Comparison of ENCODE assay signal across 8 cellular contexts in the genomic region with DNA sequence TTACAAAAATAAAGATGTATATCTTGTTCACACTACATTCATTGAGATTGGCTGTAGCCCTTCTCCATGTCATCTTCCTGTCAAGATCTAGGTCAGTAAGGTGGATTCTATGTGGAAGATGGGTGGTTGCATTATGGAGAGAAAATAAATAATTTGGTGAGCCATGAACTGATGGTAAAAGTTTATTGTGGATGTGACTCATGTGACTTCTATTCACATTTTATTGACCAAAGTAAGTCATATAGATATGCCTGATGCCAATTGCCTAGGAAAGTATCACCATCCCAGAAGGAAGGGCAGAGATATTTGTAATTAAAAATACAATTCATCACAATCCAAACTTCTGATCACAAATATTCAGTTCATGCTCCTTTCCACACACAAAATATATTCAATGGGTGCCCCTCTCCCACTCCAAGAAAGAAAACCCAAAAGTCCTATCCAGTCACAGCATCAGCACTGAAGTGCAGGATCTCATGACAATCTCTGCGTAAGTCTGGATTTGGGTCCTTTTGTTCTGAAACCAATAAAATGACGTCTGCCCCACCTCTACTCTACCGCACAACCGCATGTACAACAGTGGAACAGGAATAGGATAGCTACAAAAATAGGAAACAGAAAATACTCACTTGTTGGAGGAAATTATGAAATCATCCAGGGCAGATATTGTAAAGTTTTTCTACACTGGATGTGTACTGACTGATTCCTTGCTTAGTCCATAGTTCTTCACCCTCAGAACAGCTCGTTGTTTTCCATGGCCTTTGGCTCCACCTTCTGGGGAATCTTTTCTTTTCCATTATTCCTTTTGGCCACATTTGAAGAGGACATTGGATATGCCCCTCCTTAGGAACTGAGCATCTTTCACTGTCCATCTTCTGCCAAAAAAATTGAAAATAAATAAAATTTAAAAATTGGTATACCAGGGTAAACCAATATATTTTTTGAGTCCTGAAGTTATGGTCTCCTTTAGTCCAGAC. TPM values are rescaled to one million over a fixed set of nuclear protein-coding genes. Genes with fewer than 3 reads are reported as not detected.
DNase-seq lines count a peak whose midpoint lies in the region; ATAC-seq and TF ChIP-seq lines count a peak whose summit lies in the region.

No MANE protein-coding gene starts in this region.

- no peaks in the 10 kb centered on the region for H3K36me3 Mint-ChIP-seq in activated T-cell treated with anti-CD3 and anti-CD28 coated beads, Interleukin-2, amount 50 U/mL, for 4 hours (ENCODE audit: insufficient read depth)

- no peak overlapping the region for H3K4ac ChIP-seq in neuronal stem cell (ENCODE audit: low read length)

- no peak overlapping the region for H2BK15ac ChIP-seq in neuronal stem cell (ENCODE audit: low read length)

- H3K79me1 ChIP-seq in neuronal stem cell (ENCODE audit: low read depth, low read length): no peaks in the 10 kb centered on the region

- H3K36me3 ChIP-seq in Loucy (ENCODE audit: insufficient read depth, low read length) (no peaks in the 10 kb centered on the region), neuronal stem cell (replicated peaks in 1 of 2; ENCODE audit: control insufficient read depth in 2 of 2, insufficient read depth in 2 of 2, low read length in 2 of 2) (no peaks in the 10 kb centered on the region)

- no peaks in the 10 kb centered on the region for H3K9me3 ChIP-seq in Loucy (ENCODE audit: insufficient read depth, low read depth, low read length)
- H3K9me3 ChIP-seq in neuronal stem cell (replicated peaks in 1 of 2; ENCODE audit: control insufficient read depth in 2 of 2, insufficient read depth in 1 of 2, low read depth in 1 of 2, low read length in 2 of 2): no peaks in the 10 kb centered on the region

- no peak overlapping the region for H2BK12ac ChIP-seq in neuronal stem cell (ENCODE audit: low read length)

- no peak overlapping the region for H3K18ac ChIP-seq in neuronal stem cell (ENCODE audit: low read length)

- no peak for ATAC-seq in HG03097 (IDR thresholded peaks at IDR 0.05; ENCODE audit: low FRiP score, unreplicated experiment)
- no peak for ATAC-seq in activated T-cell treated with anti-CD3 and anti-CD28 coated beads, Interleukin-2, amount 50 U/mL, for 4 hours

- no peak overlapping the region for H4K8ac ChIP-seq in neuronal stem cell (ENCODE audit: low read depth, low read length)

- DNase-seq in EL (peak; percentile 62), RPMI8226 (peak; percentile 20), fibroblast of mammary gland (ENCODE audit: low read depth) (peak; percentile 67), neuronal stem cell (ENCODE audit: low spot score) (peak; percentile 48)
- no peak for DNase-seq in activated T-cell treated with anti-CD3 and anti-CD28 coated beads, Interleukin-2, amount 50 U/mL, for 4 hours
- no peak for DNase-seq in activated CD8-positive, alpha-beta memory T cell treated with anti-CD3 and anti-CD28 coated beads for 24 hours

- no peak overlapping the region for H3K4me3 Mint-ChIP-seq in activated T-cell treated with anti-CD3 and anti-CD28 coated beads, Interleukin-2, amount 50 U/mL, for 4 hours

- TF ChIP-seq CTCF in Loucy (conservative IDR thresholded peaks at IDR 0.05; ENCODE audit: low read length) (peak; percentile 64), fibroblast of mammary gland (conservative IDR thresholded peaks at IDR 0.05; ENCODE audit: control insufficient read depth, insufficient read depth, low read depth, low read length) (peak; percentile 61)

- no peak overlapping the region for H3K4me3 ChIP-seq in Loucy (ENCODE audit: low read length, poor library complexity, severe bottlenecking)
- H3K4me3 ChIP-seq in fibroblast of mammary gland (ENCODE audit: control insufficient read depth, low read depth, low read length): no peak overlapping the region
- no peak overlapping the region for H3K4me3 ChIP-seq in neuronal stem cell (ENCODE audit: low read length in 2 of 2)

- H3F3A ChIP-seq in Loucy (ENCODE audit: low read depth): no peaks in the 10 kb centered on the region

- H3K27me3 ChIP-seq in Loucy (ENCODE audit: insufficient read depth, low read length, poor library complexity, severe bottlenecking) (no peaks in the 10 kb centered on the region), neuronal stem cell (ENCODE audit: control insufficient read depth in 3 of 3, insufficient read depth in 3 of 3, low read depth in 1 of 3, low read length in 3 of 3) (no peaks in the 10 kb centered on the region)

- no peaks in the 10 kb centered on the region for H3K79me2 ChIP-seq in Loucy (ENCODE audit: insufficient read depth, low read length)

- H3K4me2 ChIP-seq in Loucy (ENCODE audit: low read depth, low read length, poor library complexity, severe bottlenecking) (no peak overlapping the region), neuronal stem cell (ENCODE audit: insufficient read depth, low read length, poor library complexity, severe bottlenecking) (no peak overlapping the region)

- H3K27ac ChIP-seq in neuronal stem cell (replicated peaks; ENCODE audit: low read length): no peak overlapping the region

- H4K20me1 ChIP-seq in Loucy (ENCODE audit: insufficient read depth, low read length, poor library complexity, severe bottlenecking): no peaks in the 10 kb centered on the region

- H3K9ac ChIP-seq in Loucy (ENCODE audit: low read depth, low read length, poor library complexity, severe bottlenecking) (no peak overlapping the region), neuronal stem cell (ENCODE audit: low read depth, low read length, poor library complexity) (no peak overlapping the region)

- H3K9me3 Mint-ChIP-seq in activated T-cell treated with anti-CD3 and anti-CD28 coated beads, Interleukin-2, amount 50 U/mL, for 4 hours: no peaks in the 10 kb centered on the region

- H3K4me1 ChIP-seq in Loucy (ENCODE audit: insufficient read depth, low read length, poor library complexity, severe bottlenecking) (no peaks in the 10 kb centered on the region), neuronal stem cell (ENCODE audit: control insufficient read depth in 2 of 2, insufficient read depth in 1 of 2, low read depth in 1 of 2, low read length in 2 of 2) (no peaks in the 10 kb centered on the region)

- H3K14ac ChIP-seq in neuronal stem cell (ENCODE audit: low read length): no peak overlapping the region

- no peak overlapping the region for H2AK5ac ChIP-seq in neuronal stem cell (ENCODE audit: low read depth, low read length)

- H4K91ac ChIP-seq in neuronal stem cell (ENCODE audit: low read depth, low read length, poor library complexity): no peak overlapping the region

- no peak overlapping the region for H2BK120ac ChIP-seq in neuronal stem cell (ENCODE audit: low read depth, low read length)

- no peaks in the 10 kb centered on the region for H3K4me1 Mint-ChIP-seq in activated T-cell treated with anti-CD3 and anti-CD28 coated beads, Interleukin-2, amount 50 U/mL, for 4 hours (ENCODE audit: low read depth)

- no peak overlapping the region for H3K23ac ChIP-seq in neuronal stem cell (ENCODE audit: low read depth, low read length, poor library complexity)

- no CpG with 5 or more reads among the region's 5 CpGs for WGBS in neuronal stem cell (ENCODE audit: extremely low coverage in 2 of 2, insufficient read length in 2 of 2, insufficient replicate concordance in 1 of 2), 2 donors

- H2AFZ ChIP-seq in Loucy (ENCODE audit: low read length) (no peak overlapping the region), neuronal stem cell (ENCODE audit: low read length) (no peak overlapping the region)

- no peak overlapping the region for H2BK5ac ChIP-seq in neuronal stem cell (ENCODE audit: low read length)

- no peaks in the 10 kb centered on the region for H3K9me2 ChIP-seq in Loucy (replicated peaks; ENCODE audit: low read depth, low read length)

- H3K27me3 Mint-ChIP-seq in activated T-cell treated with anti-CD3 and anti-CD28 coated beads, Interleukin-2, amount 50 U/mL, for 4 hours (ENCODE audit: low read depth): no peaks in the 10 kb centered on the region

RNA-seq across cellular contexts. Expression of a gene that starts 16.1 kb away (rescaled TPM):
- 0.03 TPM for polyA plus RNA-seq in neuronal stem cell (2013, experiment 1 of 2)
- polyA plus RNA-seq in neuronal stem cell (2013, experiment 2 of 2): not detected
- total RNA-seq in activated T-cell treated with anti-CD3 and anti-CD28 coated beads, Interleukin-2, amount 50 U/mL, for 4 hours: under 1 TPM in 1 of 3 donors, not detected in 2; 0.11 TPM

RNA-seq across cellular contexts. Expression of a gene that starts 40.3 kb away (rescaled TPM):
- not detected for polyA plus RNA-seq in neuronal stem cell (2013, experiment 1 of 2)
- polyA plus RNA-seq in neuronal stem cell (2013, experiment 2 of 2): not detected
- total RNA-seq in activated T-cell treated with anti-CD3 and anti-CD28 coated beads, Interleukin-2, amount 50 U/mL, for 4 hours: under 1 TPM in 1 of 3 donors, not detected in 2; 0.33 TPM

RNA-seq across cellular contexts. Expression of a gene that starts 58.3 kb away (rescaled TPM):
- not detected for polyA plus RNA-seq in neuronal stem cell (2013, experiment 1 of 2)
- not detected for polyA plus RNA-seq in neuronal stem cell (2013, experiment 2 of 2)
- total RNA-seq in activated T-cell treated with anti-CD3 and anti-CD28 coated beads, Interleukin-2, amount 50 U/mL, for 4 hours: not detected

Comparison
In these comparisons a context has a peak if more than half of its experiments do, and no peak if none do; other contexts are left out.
1. DNase-seq: peak in EL (single experiment), RPMI8226 (single experiment), fibroblast of mammary gland (single experiment) and neuronal stem cell (single experiment); none in activated T-cell treated with anti-CD3 and anti-CD28 coated beads, Interleukin-2, amount 50 U/mL, for 4 hours (single experiment) and activated CD8-positive, alpha-beta memory T cell treated with anti-CD3 and anti-CD28 coated beads for 24 hours (single experiment).